3 cellular contexts compared by ENCODE assay signal in genomic region chr10:59155556-59155955, GRCh38.
"Had no signal": no experiment of that assay in that cellular context is flagged by ENCODE, and none has a peak within 500 bp of the region (broad histone marks: within the 10 kb centered on the region; RNA-seq: fewer than 3 reads in every experiment).

No MANE protein-coding gene starts in this region.

- H3K4me3 ChIP-seq: GM12878 had no signal

- DNase-seq: GDM1, GF-D8 had no signal
